33 cellular contexts compared by ENCODE assay signal in the genomic region with DNA sequence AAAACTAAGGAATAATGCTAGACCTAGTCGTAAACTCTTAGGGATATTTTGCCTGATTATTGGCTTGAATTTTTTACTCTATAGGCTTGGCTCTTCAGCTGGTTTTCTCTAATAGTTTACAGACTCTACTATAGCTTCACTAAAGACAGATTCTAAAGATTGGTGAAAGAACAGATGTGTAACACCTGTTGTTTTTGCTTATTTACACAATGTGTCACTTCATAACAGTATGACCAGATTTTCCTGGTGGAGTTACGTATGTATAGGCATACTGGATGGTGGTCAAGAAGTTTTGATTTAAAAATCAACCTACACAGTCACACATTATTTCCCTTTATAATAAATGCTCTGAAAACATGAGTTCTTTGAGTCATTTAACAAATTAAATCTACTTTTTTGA. TPM values are rescaled to one million over a fixed set of nuclear protein-coding genes. Genes with fewer than 3 reads are reported as not detected.
"Had no signal": no experiment of that assay in that cellular context is flagged by ENCODE, and none has a peak within 500 bp of the region (broad histone marks: within the 10 kb centered on the region; RNA-seq: fewer than 3 reads in every experiment).

No MANE protein-coding gene starts in this region.

- H2AFZ ChIP-seq: neural progenitor cell had no signal

- H3K9me3 Mint-ChIP-seq: effector memory CD8-positive, alpha-beta T cell; mesothelial cell of epicardium; naive thymus-derived CD4-positive, alpha-beta T cell; nephron; neural progenitor cell; stimulated activated effector memory CD8-positive, alpha-beta T cell treated with anti-CD3 and anti-CD28 coated beads, Interleukin-12 subunit alpha, Interleukin-12 subunit beta, amount 100 ng/mL, for 72 hours had no signal

- H3K27ac ChIP-seq: esophagus squamous epithelium, heart right ventricle, left lung, neural progenitor cell, psoas muscle, sigmoid colon, stomach, thyroid gland, vagina had no signal

- H3K27ac Mint-ChIP-seq: effector memory CD8-positive, alpha-beta T cell; mesothelial cell of epicardium; naive thymus-derived CD4-positive, alpha-beta T cell; nephron; neural progenitor cell; stimulated activated effector memory CD8-positive, alpha-beta T cell treated with anti-CD3 and anti-CD28 coated beads, Interleukin-12 subunit alpha, Interleukin-12 subunit beta, amount 100 ng/mL, for 72 hours had no signal

- H3K9me3 ChIP-seq: esophagus squamous epithelium, heart right ventricle, left lung, mucosa of descending colon, psoas muscle, sigmoid colon, stomach, thyroid gland, vagina had no signal

- H3K4me2 ChIP-seq: neural progenitor cell had no signal

- H3K9ac ChIP-seq: neural progenitor cell had no signal

- H3K4me3 ChIP-seq: esophagus squamous epithelium, heart right ventricle, left lung, mucosa of descending colon, neural progenitor cell, psoas muscle, sigmoid colon, stomach, thyroid gland, vagina had no signal

- ATAC-seq: effector memory CD8-positive, alpha-beta T cell; heart right ventricle; left cardiac atrium; left lung; mucosa of descending colon; naive thymus-derived CD4-positive, alpha-beta T cell; psoas muscle; right cardiac atrium; stimulated activated effector memory CD8-positive, alpha-beta T cell treated with anti-CD3 and anti-CD28 coated beads, Interleukin-12 subunit alpha, Interleukin-12 subunit beta, amount 100 ng/mL, for 72 hours had no signal

- H3K36me3 ChIP-seq: esophagus squamous epithelium, heart right ventricle, left lung, neural progenitor cell, sigmoid colon, stomach, thyroid gland, vagina had no signal

- H3K27me3 ChIP-seq: sigmoid colon, thyroid gland, vagina had no signal

- H3K4me1 ChIP-seq: psoas muscle had no signal

- DNase-seq: dermis blood vessel endothelial cell; effector memory CD8-positive, alpha-beta T cell; erythroblast; esophagus squamous epithelium; foreskin melanocyte; glutamatergic neuron; heart right ventricle; hippocampal formation; left cardiac atrium; left lung; mesenchymal stem cell; mucosa of descending colon; naive thymus-derived CD4-positive, alpha-beta T cell; nucleus accumbens; psoas muscle; right cardiac atrium; sigmoid colon; stimulated activated CD4-positive, alpha-beta T cell treated with anti-CD3 and anti-CD28 coated beads, Interleukin-2, amount 100 ng/mL, for 24 hours; stimulated activated CD4-positive, alpha-beta T cell treated with anti-CD3 and anti-CD28 coated beads, Interleukin-4, amount 100 ng/mL, for 24 hours; stimulated activated naive CD4-positive, alpha-beta T cell treated with Interleukin-2 at 50 U/mL for 16 hours; stomach; thyroid gland; trophoblast cell had no signal

- H3K4me3 Mint-ChIP-seq: effector memory CD8-positive, alpha-beta T cell; mesothelial cell of epicardium; naive thymus-derived CD4-positive, alpha-beta T cell; nephron; neural progenitor cell; stimulated activated effector memory CD8-positive, alpha-beta T cell treated with anti-CD3 and anti-CD28 coated beads, Interleukin-12 subunit alpha, Interleukin-12 subunit beta, amount 100 ng/mL, for 72 hours had no signal

RNA-seq across cellular contexts. Expression of a gene that starts 4.8 kb away (rescaled TPM):
- total RNA-seq: dermis blood vessel endothelial cell, kidney epithelial cell, lung microvascular endothelial cell, osteocyte, renal cortical epithelial cell, subcutaneous adipose tissue, thyroid gland had no signal
